29 cellular contexts compared by ENCODE assay signal in genomic region chr1:73100216-73100615, GRCh38.
DNase-seq lines count a peak whose midpoint lies in the region; FAIRE-seq and TF ChIP-seq lines count a peak whose summit lies in the region.
"Had no signal": no experiment of that assay in that cellular context is flagged by ENCODE, and none has a peak within 500 bp of the region (broad histone marks: within the 10 kb centered on the region; RNA-seq: fewer than 3 reads in every experiment).

No MANE protein-coding gene starts in this region.

- H3K27ac ChIP-seq in C4-2B (no peak overlapping the region), PC-9 (no peak overlapping the region), endothelial cell of umbilical vein (ENCODE audit: insufficient read depth, low read depth, low read length) (no peak overlapping the region)
- H3K27ac ChIP-seq: dorsolateral prefrontal cortex, pancreas, SJCRH30, tibial artery had no signal

- dilution Hi-C loops in endothelial cell of umbilical vein (cut with MboI; ENCODE audit: extremely low pct_ligation_motif_present, low sequenced_read_pairs): no loop called here

- H3K79me2 ChIP-seq in PC-9 (ENCODE audit: low read depth) (no peaks in the 10 kb centered on the region), endothelial cell of umbilical vein (ENCODE audit: control insufficient read depth, insufficient read depth, low read length) (no peaks in the 10 kb centered on the region)

- no peak for TF ChIP-seq POLR2A in endothelial cell of umbilical vein (IDR thresholded peaks at IDR 0.05; ENCODE audit: low read depth, low read length)

- BruUV-seq in PC-9 (replicated peaks; lab: Mats Ljungman, UMichigan) (no TSS peak), endothelial cell of umbilical vein (replicated peaks; lab: Mats Ljungman, UMichigan) (no TSS peak)

- H3K36me3 ChIP-seq in H7 (replicated peaks; ENCODE audit: control insufficient read depth, insufficient read depth, low read length): no peaks in the 10 kb centered on the region
- no peaks in the 10 kb centered on the region for H3K36me3 ChIP-seq in PC-9 (ENCODE audit: low read depth)
- no peaks in the 10 kb centered on the region for H3K36me3 ChIP-seq in endothelial cell of umbilical vein (ENCODE audit: control insufficient read depth in 2 of 2, extremely low read depth in 1 of 2, insufficient read depth in 2 of 2, low read length in 2 of 2)
- H3K36me3 ChIP-seq in MG63: no peaks in the 10 kb centered on the region
- H3K36me3 ChIP-seq: pancreas, SJCRH30, tibial artery had no signal

- DNase-seq in H7 (peak; percentile 3), PC-9 (no peak), endothelial cell of umbilical vein (ENCODE audit: low read depth, low spot score) (peak; percentile 2), COLO668 (lab: John Stamatoyannopoulos, UW; ENCODE audit: unreplicated experiment) (no peak), iPS-NIHi11 (ENCODE audit: low spot score) (no peak), MG63 (no peak), NCI-H1436 treated with DMSO at 0.1 percent for 48 hours (lab: John Stamatoyannopoulos, UW) (no peak)
- DNase-seq: activated B cell treated with CpG ODN at 0.5 μM for 24 hours; activated CD8-positive, alpha-beta T cell treated with anti-CD3 and anti-CD28 coated beads, Interleukin-2, amount 10 ng/mL, durations not matched to agents 7 days and 5 days; activated naive CD4-positive, alpha-beta T cell treated with Interleukin-2 at 50 U/mL for 16 hours; activated T-cell treated with anti-CD3 and anti-CD28 coated beads, Interleukin-2, amount 50 U/mL, for 4 hours; anterior cingulate cortex; C1 segment of cervical spinal cord; central memory CD4-positive, alpha-beta T cell; dorsolateral prefrontal cortex; KG1; kidney glomerular epithelial cell; naive B cell; NCI-H1092 treated with DMSO at 0.1 percent for 48 hours; NCI-H2029 treated with DMSO at 0.1 percent for 48 hours; pancreas; SJCRH30; stimulated activated CD4-positive, alpha-beta T cell treated with anti-CD3 and anti-CD28 coated beads, Interleukin-1b, Interleukin-23, amount 100 ng/mL, for 48 hours; stimulated activated naive B cell treated with anti-CD40 and anti-IgM and Interleukin-4, amounts not matched to agents 10 μg/mL and 1 μg/mL and 100 μg/mL, for 72 hours; T-helper 2 cell; tibial artery had no signal

- H3K4me2 ChIP-seq in PC-9 (no peak overlapping the region), endothelial cell of umbilical vein (ENCODE audit: insufficient read depth, low read length) (no peak overlapping the region)

- H3K27me3 ChIP-seq in H7 (ENCODE audit: control insufficient read depth, insufficient read depth, low read length) (no peaks in the 10 kb centered on the region), PC-9 (ENCODE audit: insufficient read depth, low read depth) (no peaks in the 10 kb centered on the region), endothelial cell of umbilical vein (ENCODE audit: control insufficient read depth in 2 of 2, insufficient read depth in 2 of 2, low read length in 2 of 2) (no peaks in the 10 kb centered on the region), MG63 (no peaks in the 10 kb centered on the region)
- H3K27me3 ChIP-seq: pancreas, SJCRH30, tibial artery had no signal

- no peak overlapping the region for H3K9ac ChIP-seq in endothelial cell of umbilical vein (replicated peaks; ENCODE audit: extremely low read depth, insufficient read depth, low read length)

- POLR2A ChIA-PET in PC-9 (lab: Charles Lee; ENCODE audit: unreplicated experiment): no interaction called here
- POLR2A ChIA-PET in endothelial cell of umbilical vein (lab: Charles Lee): no interaction called here

- no peaks in the 10 kb centered on the region for H3K9me2 ChIP-seq in PC-9 (ENCODE audit: insufficient read depth)

- H3K4me3 ChIP-seq in H7 (ENCODE audit: insufficient read depth, low read depth, low read length) (no peak overlapping the region), PC-9 (no peak overlapping the region), endothelial cell of umbilical vein (replicated peaks in 1 of 3; ENCODE audit: insufficient read depth in 1 of 3, low read depth in 1 of 3, low read length in 3 of 3) (no peak overlapping the region), MG63 (no peak overlapping the region)
- H3K4me3 ChIP-seq: dorsolateral prefrontal cortex, pancreas, SJCRH30, tibial artery had no signal

- H2AFZ ChIP-seq in PC-9 (no peak overlapping the region), endothelial cell of umbilical vein (ENCODE audit: low read depth, low read length) (no peak overlapping the region)

- no peaks in the 10 kb centered on the region for H3F3A ChIP-seq in PC-9 (ENCODE audit: insufficient read depth, low read depth)

- no peaks in the 10 kb centered on the region for H3K4me1 ChIP-seq in PC-9 (replicated peaks; ENCODE audit: insufficient read depth)
- H3K4me1 ChIP-seq in endothelial cell of umbilical vein (ENCODE audit: control insufficient read depth, extremely low read depth, insufficient read depth, low read length): no peaks in the 10 kb centered on the region
- H3K4me1 ChIP-seq: pancreas, SJCRH30 had no signal

- intact Hi-C loops in PC-9 (cut with micrococcal nuclease; ENCODE audit: unreplicated experiment) (no loop called here), endothelial cell of umbilical vein (cut with micrococcal nuclease) (no loop called here)

- CTCF ChIA-PET in PC-9 (lab: Charles Lee): interaction anchor here (0.6 kb wide), 1 partner anchor 809 kb away, joined by 3 read pairs; no protein-coding TSS in a partner anchor
- CTCF ChIA-PET in endothelial cell of umbilical vein (lab: Charles Lee): no interaction called here

- no peaks in the 10 kb centered on the region for H3K9me1 ChIP-seq in endothelial cell of umbilical vein (replicated peaks; ENCODE audit: control insufficient read depth, extremely low read depth, insufficient read depth, low read length)

- FAIRE-seq in endothelial cell of umbilical vein (lab: Jason Lieb, UNC): no peak
- FAIRE-seq: frontal cortex, G401.6, pancreas had no signal

- H3K9me3 ChIP-seq in PC-9 (ENCODE audit: insufficient read depth, low read depth) (no peaks in the 10 kb centered on the region), endothelial cell of umbilical vein (replicated peaks; ENCODE audit: control insufficient read depth, insufficient read depth, low read length) (no peaks in the 10 kb centered on the region), MG63 (no peaks in the 10 kb centered on the region)
- H3K9me3 ChIP-seq: pancreas, SJCRH30, tibial artery had no signal

- no peaks in the 10 kb centered on the region for H4K20me1 ChIP-seq in PC-9 (ENCODE audit: insufficient read depth)
- H4K20me1 ChIP-seq in endothelial cell of umbilical vein (replicated peaks; ENCODE audit: control insufficient read depth, extremely low read depth, insufficient read depth, low read length): no peaks in the 10 kb centered on the region

- TF ChIP-seq CTCF in C4-2B (conservative IDR thresholded peaks at IDR 0.05): peak; percentile 33
- peak; percentile 31; the same call in 1 of the 2 replicates for TF ChIP-seq CTCF in PC-9 (conservative IDR thresholded peaks at IDR 0.05)
- no peak for TF ChIP-seq CTCF in endothelial cell of umbilical vein (IDR thresholded peaks at IDR 0.05; ENCODE audit: extremely low read depth in 1 of 2, insufficient read depth in 1 of 2, low read depth in 1 of 2, low read length in 2 of 2)

TF ChIP-seq in endothelial cell of umbilical vein, 7 proteins besides CTCF, POLR2A, EP300 and RAD21:
- TF ChIP-seq JUN (IDR thresholded peaks at IDR 0.05; ENCODE audit: borderline replicate concordance, insufficient read depth, insufficient read length, low read depth) (no peak), POLR2AphosphoS5 (IDR thresholded peaks at IDR 0.05; ENCODE audit: insufficient read depth, low read depth, low read length) (no peak), FOS (IDR thresholded peaks at IDR 0.05; ENCODE audit: borderline replicate concordance, insufficient read depth, low read length) (no peak), EZH2 (IDR thresholded peaks at IDR 0.05; ENCODE audit: borderline replicate concordance, low read depth, low read length, severe bottlenecking) (no peak), GATA2 (IDR thresholded peaks at IDR 0.05; ENCODE audit: insufficient read depth, insufficient read length, low read depth, low read length) (no peak), MYC (IDR thresholded peaks at IDR 0.05; ENCODE audit: low read depth, low read length) (no peak)
- TF ChIP-seq, protein P1, sequence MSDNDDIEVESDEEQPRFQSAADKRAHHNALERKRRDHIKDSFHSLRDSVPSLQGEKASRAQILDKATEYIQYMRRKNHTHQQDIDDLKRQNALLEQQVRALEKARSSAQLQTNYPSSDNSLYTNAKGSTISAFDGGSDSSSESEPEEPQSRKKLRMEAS (IDR thresholded peaks at IDR 0.05; ENCODE audit: insufficient read depth, insufficient read length): no peak

Comparison
In these comparisons a context has a peak if more than half of its experiments do, and no peak if none do; other contexts are left out.
1. CTCF ChIP-seq: peak in C4-2B (single experiment) and PC-9 (single experiment); none in endothelial cell of umbilical vein (0 of 2).
2. DNase-seq: peak in H7 (single experiment) and endothelial cell of umbilical vein (single experiment); none in PC-9 (0 of 2), COLO668 (single experiment), iPS-NIHi11 (single experiment), MG63 (single experiment) and NCI-H1436 treated with DMSO at 0.1 percent for 48 hours (single experiment).